ENCODE assay signal across 25 cellular contexts in genomic region chr19:48549380-48549779, GRCh38. TPM values are rescaled to one million over a fixed set of nuclear protein-coding genes. Genes with fewer than 3 reads are reported as not detected.
DNase-seq lines count a peak whose midpoint lies in the region; FAIRE-seq and TF ChIP-seq lines count a peak whose summit lies in the region.
"Had no signal": no experiment of that assay in that cellular context is flagged by ENCODE, and none has a peak within 500 bp of the region (broad histone marks: within the 10 kb centered on the region; RNA-seq: fewer than 3 reads in every experiment).

No MANE protein-coding gene starts in this region.

- no peak overlapping the region for H2BK120ac ChIP-seq in H1 (replicated peaks; ENCODE audit: low read depth, low read length)
- H2BK120ac ChIP-seq in trophoblast cell (ENCODE audit: insufficient read depth, low read length, poor library complexity) = no peak overlapping the region

- no peak overlapping the region for H2BK12ac ChIP-seq in H1 (ENCODE audit: low read depth, low read length)
- peak overlapping the region; percentile 8 for H2BK12ac ChIP-seq in trophoblast cell (ENCODE audit: low read length)

- FAIRE-seq in H1 (lab: Jason Lieb, UNC) = no peak
- FAIRE-seq: GM12892, H54 had no signal

- H3K79me1 ChIP-seq in H1 (ENCODE audit: low read depth, low read length) (no peaks in the 10 kb centered on the region), trophoblast cell (ENCODE audit: low read length) (peaks cover 24% of the 10 kb centered on the region)

- H2BK15ac ChIP-seq in H1 (ENCODE audit: low read length) = no peak overlapping the region

- H3K23ac ChIP-seq in H1 (ENCODE audit: insufficient read length) = no peak overlapping the region
- H3K23ac ChIP-seq in trophoblast cell (ENCODE audit: low read length) = no peak overlapping the region

- H3K14ac ChIP-seq in H1 (ENCODE audit: insufficient read length) (no peak overlapping the region), trophoblast cell (ENCODE audit: low read length) (no peak overlapping the region)

- H4K12ac ChIP-seq in trophoblast cell (ENCODE audit: low read depth, low read length) = no peak overlapping the region

- H2AK5ac ChIP-seq in H1 (ENCODE audit: low read depth, low read length) (no peak overlapping the region), trophoblast cell (ENCODE audit: low read length) (no peak overlapping the region)

- H3K9me3 ChIP-seq in HEK293 (ENCODE audit: control insufficient read depth, insufficient read depth, low read depth, low read length) (no peaks in the 10 kb centered on the region), H1 (ENCODE audit: insufficient read depth in 2 of 2, low read depth in 1 of 2, low read length in 1 of 2) (no peaks in the 10 kb centered on the region), trophoblast cell (ENCODE audit: insufficient read depth, low read depth, low read length) (no peaks in the 10 kb centered on the region)
- H3K9me3 ChIP-seq: BE2C; BLaER1 treated with 17β-estradiol and CSF1 and Interleukin-3, amounts not matched to agents 10 nM and 100 nM; HAP-1 had no signal

- no peak overlapping the region for H2BK5ac ChIP-seq in H1 (ENCODE audit: low read depth, low read length)
- H2BK5ac ChIP-seq in trophoblast cell (ENCODE audit: low read depth, low read length, poor library complexity) = no peak overlapping the region

- H3K9ac ChIP-seq in H1 (replicated peaks in 1 of 4; ENCODE audit: extremely low read depth in 1 of 4, low read depth in 3 of 4, low read length in 3 of 4) (no peak overlapping the region), trophoblast cell (ENCODE audit: low read length) (no peak overlapping the region)
- H3K9ac ChIP-seq: BLaER1 treated with 17β-estradiol and CSF1 and Interleukin-3, amounts not matched to agents 10 nM and 100 nM; GM23248 had no signal

- DNase-seq in COLO829 (ENCODE audit: low spot score) = peak; percentile 91
- DNase-seq in H1 (ENCODE audit: low read depth in 1 of 2, low spot score in 2 of 2) = no peak
- DNase-seq in trophoblast cell = no peak
- no peak for DNase-seq in H4 (ENCODE audit: low spot score)
- DNase-seq in NCI-H2107 (lab: John Stamatoyannopoulos, UW) = no peak
- no peak for DNase-seq in NCI-H748 (lab: John Stamatoyannopoulos, UW; ENCODE audit: unreplicated experiment)
- DNase-seq: BE2C; Calu3; CD4-positive, alpha-beta T cell; CD8-positive, alpha-beta memory T cell; COR-L47; DMS53; DMS79 treated with DMSO at 0.1 percent for 48 hours; GF-D8; GM23248 had no signal

- no peak for TF ChIP-seq EP300 in H1 (IDR thresholded peaks at IDR 0.05; ENCODE audit: borderline replicate concordance in 1 of 2, low read depth in 2 of 2, low read length in 2 of 2)

- TF ChIP-seq CTCF in HEK293 (tag by site-specific recombination; IDR thresholded peaks at IDR 0.05) (no peak), H1 (IDR thresholded peaks at IDR 0.05; ENCODE audit: control extremely low read depth in 1 of 3, insufficient read depth in 1 of 3, low read depth in 1 of 3, low read length in 3 of 3) (no peak)

- H4K8ac ChIP-seq in H1 (ENCODE audit: extremely low read depth, insufficient read depth, low read length) (no peak overlapping the region; the same call in 1 of the 2 replicates), trophoblast cell (ENCODE audit: low read depth, low read length) (no peak overlapping the region)

- H3K4me3 ChIP-seq in HEK293 (ENCODE audit: low read depth, low read length) (no peak overlapping the region), H1 (ENCODE audit: extremely low read depth in 1 of 4, insufficient read depth in 2 of 4, low read depth in 3 of 4, low read length in 4 of 4) (no peak overlapping the region), trophoblast cell (ENCODE audit: low read depth, low read length) (no peak overlapping the region)
- H3K4me3 ChIP-seq: BLaER1 treated with 17β-estradiol and CSF1 and Interleukin-3, amounts not matched to agents 10 nM and 100 nM; GM23248; HAP-1 had no signal

- no peaks in the 10 kb centered on the region for H3K36me3 ChIP-seq in HEK293 (ENCODE audit: control insufficient read depth in 2 of 2, insufficient read depth in 1 of 2, low read length in 2 of 2)
- no peaks in the 10 kb centered on the region for H3K36me3 ChIP-seq in H1 (ENCODE audit: control insufficient read depth in 2 of 4, insufficient read depth in 4 of 4, low read length in 3 of 4)
- H3K36me3 ChIP-seq in trophoblast cell (ENCODE audit: control insufficient read depth in 1 of 2, insufficient read depth in 2 of 2, low read length in 2 of 2) = no peaks in the 10 kb centered on the region
- H3K36me3 ChIP-seq: BE2C; BLaER1 treated with 17β-estradiol and CSF1 and Interleukin-3, amounts not matched to agents 10 nM and 100 nM; HAP-1 had no signal

- H2AFZ ChIP-seq in H1 (ENCODE audit: low read length) = no peak overlapping the region
- H2AFZ ChIP-seq in trophoblast cell (ENCODE audit: insufficient read depth, low read length, poor library complexity) = no peak overlapping the region
- H2AFZ ChIP-seq: GM23248 had no signal

- no peak overlapping the region for H4K5ac ChIP-seq in H1 (ENCODE audit: insufficient read length, low read depth, low read length)

- no peaks in the 10 kb centered on the region for H3K79me2 ChIP-seq in H1 (ENCODE audit: control insufficient read depth in 1 of 2, insufficient read depth in 2 of 2, low read length in 2 of 2)
- peaks cover 3% of the 10 kb centered on the region for H3K79me2 ChIP-seq in trophoblast cell (ENCODE audit: control insufficient read depth, insufficient read depth, low read length, poor library complexity)

- H4K91ac ChIP-seq in H1 (replicated peaks; ENCODE audit: insufficient read length, low read length) (no peak overlapping the region), trophoblast cell (ENCODE audit: low read depth, low read length) (no peak overlapping the region)

- WGBS in H1 (ENCODE audit: extremely low coverage in 1 of 2, insufficient coverage in 1 of 2, insufficient read length in 1 of 2, insufficient replicate concordance in 2 of 2, low coverage in 1 of 2, low lambda C conversion rate in 2 of 2, missing lambda C conversion rate in 1 of 2), 2 experiments = 78% methylated on average over 5 of the region's 5 CpGs; no CpG with 5 or more reads in 1 of the 2 experiments
- no CpG with 5 or more reads among the region's 5 CpGs for WGBS in trophoblast cell (ENCODE audit: extremely low coverage, insufficient coverage, insufficient read length)

- H3K4me1 ChIP-seq in HEK293 (ENCODE audit: control insufficient read depth, insufficient read depth, low read length) = peaks cover 3% of the 10 kb centered on the region; the same call in 1 of the 2 replicates
- H3K4me1 ChIP-seq in H1 (replicated peaks in 1 of 4; ENCODE audit: control insufficient read depth in 3 of 4, insufficient read depth in 4 of 4, low read length in 3 of 4) = peaks cover 0 to 27% (median 14%) of the 10 kb centered on the region in 4 experiments; a peak in 6 of 7 replicates
- peaks cover 7 to 9% of the 10 kb centered on the region in 2 experiments for H3K4me1 ChIP-seq in trophoblast cell (ENCODE audit: control insufficient read depth in 1 of 2, insufficient read depth in 2 of 2, low read length in 2 of 2)
- H3K4me1 ChIP-seq: BE2C had no signal

- peaks cover 0 to 3% of the 10 kb centered on the region in 2 experiments for H4K20me1 ChIP-seq in H1 (replicated peaks in 1 of 2; ENCODE audit: control insufficient read depth in 1 of 2, insufficient read depth in 2 of 2, low read length in 2 of 2)
- H4K20me1 ChIP-seq: BLaER1 treated with 17β-estradiol and CSF1 and Interleukin-3, amounts not matched to agents 10 nM and 100 nM had no signal

- H3K27ac ChIP-seq in HEK293 (ENCODE audit: extremely low read depth, low read depth, low read length) (no peak overlapping the region), H1 (ENCODE audit: low read depth, low read length) (no peak overlapping the region), trophoblast cell (ENCODE audit: low read depth, low read length) (no peak overlapping the region)
- H3K27ac ChIP-seq: BLaER1 treated with 17β-estradiol and CSF1 and Interleukin-3, amounts not matched to agents 10 nM and 100 nM; GM23248 had no signal

- POLR2A ChIA-PET in HEK293 (lab: Yijun Ruan, JAX) = interaction anchor here (0.5 kb wide), 1 partner anchor 32 kb away, joined by 3 read pairs; no protein-coding TSS in a partner anchor
- POLR2A ChIA-PET in H1 (lab: Charles Lee; ENCODE audit: partially characterized antibody) = no interaction called here

- peaks cover 8% of the 10 kb centered on the region; the same call in 1 of the 2 replicates for H3K23me2 ChIP-seq in H1 (ENCODE audit: low read depth, low read length)

- H3K27me3 ChIP-seq in H1 (replicated peaks in 1 of 4; ENCODE audit: control insufficient read depth in 3 of 4, extremely low read depth in 1 of 4, insufficient read depth in 3 of 4, low read length in 3 of 4) (no peaks in the 10 kb centered on the region; a peak in 1 of 7 replicates), trophoblast cell (ENCODE audit: insufficient read depth, low read length) (no peaks in the 10 kb centered on the region)
- H3K27me3 ChIP-seq: BLaER1 treated with 17β-estradiol and CSF1 and Interleukin-3, amounts not matched to agents 10 nM and 100 nM had no signal

- CTCF ChIA-PET in HEK293 (lab: Yijun Ruan, JAX) = no interaction called here
- CTCF ChIA-PET in H1 (lab: Charles Lee; ENCODE audit: partially characterized antibody) = no interaction called here

- no peak for TF ChIP-seq RAD21 in H1 (IDR thresholded peaks at IDR 0.05 in 1 of 2, conservative IDR thresholded peaks at IDR 0.05 in 1 of 2; ENCODE audit: low read depth in 2 of 2, low read length in 2 of 2)

- H3K18ac ChIP-seq in H1 (ENCODE audit: extremely low read depth, low read length) (peak overlapping the region; percentile 87), trophoblast cell (ENCODE audit: low read length) (no peak overlapping the region)

- no peak overlapping the region for H3K56ac ChIP-seq in H1 (replicated peaks; ENCODE audit: insufficient read length, low read depth, low read length)

- H3K4me2 ChIP-seq in H1 (ENCODE audit: insufficient read depth in 1 of 2, low read depth in 2 of 2, low read length in 2 of 2) (0 out of 4 replicates have a peak overlapping the region, but pooled peaks of 1 of the 2 experiments have one; percentile 11), trophoblast cell (ENCODE audit: low read length) (no peak overlapping the region)

- H2BK20ac ChIP-seq in H1 (ENCODE audit: low read length) = peak overlapping the region; percentile 86; the same call in 1 of the 2 replicates

- peak overlapping the region; percentile 3 for H3K4ac ChIP-seq in H1 (replicated peaks; ENCODE audit: insufficient read length, low read depth, low read length)
- no peak overlapping the region for H3K4ac ChIP-seq in trophoblast cell (ENCODE audit: low read depth, low read length)

- TF ChIP-seq POLR2A in H1 (IDR thresholded peaks at IDR 0.05; ENCODE audit: control extremely low read depth in 1 of 2, low read depth in 2 of 2, low read length in 2 of 2) = no peak

RNA-seq across cellular contexts. Expression of gene SULT2B1, which starts 2.6 kb away (rescaled TPM):
- total RNA-seq in H1 (2021; fragmentation: NEBNext Ultra II Directional; extraction: Animal tissue kit (Norgen Biotek cat#: 25700)) = 0.99 and 1.5 TPM in 2 replicates
- polyA plus RNA-seq in H1 (2011; rRNA removed) = 2.6 and 3.8 TPM in 2 replicates
- polyA plus RNA-seq in H1 (2011; cell fraction: cytosol; rRNA removed) = 2.3 TPM
- 1.2 TPM for polyA plus RNA-seq in H1 (2011; cell fraction: nucleus; rRNA removed)
- 1.0 to 2.2 TPM (median 1.6 TPM) in 4 replicates for polyA plus RNA-seq in H1 (2012, experiment 1 of 2)
- 1.00 TPM for polyA plus RNA-seq in H1 (2012, experiment 2 of 2)
- polyA plus RNA-seq in H1 (2013, experiment 1 of 2) = 1.5 TPM
- 1.4 TPM for polyA plus RNA-seq in H1 (2013, experiment 2 of 2)
- polyA minus RNA-seq in H1 (2011; rRNA and poly(A)+ RNA removed) = 0.59 TPM in 1 of 2 replicates, not detected in the other
- 1.2 TPM for polyA minus RNA-seq in H1 (2011; cell fraction: cytosol; rRNA and poly(A)+ RNA removed)
- not detected for polyA minus RNA-seq in H1 (2011; cell fraction: nucleus; rRNA and poly(A)+ RNA removed)
- 0.39 and 0.44 TPM in 2 replicates for polyA plus RNA-seq in trophoblast cell (2013)
- total RNA-seq in H4 (2014; rRNA removed; shearing (Covaris generic)) = 0.23 TPM in 1 of 2 replicates, not detected in the other
- total RNA-seq: A172; Calu3; CD4-positive, alpha-beta T cell; CD8-positive, alpha-beta memory T cell; Daoy; G401; GM23248 had no signal
- polyA plus RNA-seq: CD8-positive, alpha-beta memory T cell; GM23248 had no signal

RNA-seq across cellular contexts. Expression of gene LMTK3, which starts 37.7 kb away (rescaled TPM):
- 12.4 and 13.6 TPM in 2 replicates for total RNA-seq in H1 (2021; fragmentation: NEBNext Ultra II Directional; extraction: Animal tissue kit (Norgen Biotek cat#: 25700))
- 2.7 and 7.3 TPM in 2 replicates for polyA plus RNA-seq in H1 (2011; rRNA removed)
- 3.4 TPM for polyA plus RNA-seq in H1 (2011; cell fraction: cytosol; rRNA removed)
- polyA plus RNA-seq in H1 (2011; cell fraction: nucleus; rRNA removed) = 11.6 TPM
- polyA plus RNA-seq in H1 (2012, experiment 1 of 2) = 6.8 to 10.4 TPM (median 9.6 TPM) in 4 replicates
- polyA plus RNA-seq in H1 (2012, experiment 2 of 2) = 4.1 TPM
- polyA plus RNA-seq in H1 (2013, experiment 1 of 2) = 10.0 TPM
- polyA plus RNA-seq in H1 (2013, experiment 2 of 2) = 8.2 TPM
- polyA minus RNA-seq in H1 (2011; rRNA and poly(A)+ RNA removed) = 0.90 and 1.2 TPM in 2 replicates
- polyA minus RNA-seq in H1 (2011; cell fraction: cytosol; rRNA and poly(A)+ RNA removed) = 5.9 TPM
- polyA minus RNA-seq in H1 (2011; cell fraction: nucleus; rRNA and poly(A)+ RNA removed) = 5.9 TPM
- polyA plus RNA-seq in trophoblast cell (2013) = 14.4 and 14.6 TPM in 2 replicates
- total RNA-seq in H4 (2014; rRNA removed; shearing (Covaris generic)) = 0.43 TPM in 1 of 2 replicates, not detected in the other
- total RNA-seq: A172 had no signal
- polyA plus RNA-seq: CD14-positive monocyte; CD8-positive, alpha-beta memory T cell; GM23248 had no signal

RNA-seq across cellular contexts. Expression of gene SPACA4, which starts 57.2 kb away (rescaled TPM):
- total RNA-seq in H1 (2021; fragmentation: NEBNext Ultra II Directional; extraction: Animal tissue kit (Norgen Biotek cat#: 25700)) = not detected in 2 replicates
- polyA plus RNA-seq in H1 (2011; rRNA removed) = not detected in 2 replicates
- not detected for polyA plus RNA-seq in H1 (2011; cell fraction: cytosol; rRNA removed)
- polyA plus RNA-seq in H1 (2011; cell fraction: nucleus; rRNA removed) = not detected
- polyA plus RNA-seq in H1 (2012, experiment 1 of 2) = 0.27 to 1.1 TPM (median 0.53 TPM) in 4 replicates
- 1.5 TPM for polyA plus RNA-seq in H1 (2012, experiment 2 of 2)
- not detected for polyA plus RNA-seq in H1 (2013, experiment 1 of 2)
- not detected for polyA plus RNA-seq in H1 (2013, experiment 2 of 2)
- not detected in 2 replicates for polyA minus RNA-seq in H1 (2011; rRNA and poly(A)+ RNA removed)
- not detected for polyA minus RNA-seq in H1 (2011; cell fraction: cytosol; rRNA and poly(A)+ RNA removed)
- polyA minus RNA-seq in H1 (2011; cell fraction: nucleus; rRNA and poly(A)+ RNA removed) = not detected
- polyA plus RNA-seq in trophoblast cell (2013) = not detected in 2 replicates
- total RNA-seq in H4 (2014; rRNA removed; shearing (Covaris generic)) = not detected in 2 replicates
- total RNA-seq: A172; Calu3; CD4-positive, alpha-beta T cell; CD8-positive, alpha-beta memory T cell; Daoy; G401; GM23248 had no signal
- polyA plus RNA-seq: AG04450; CD14-positive monocyte; CD8-positive, alpha-beta memory T cell; GM23248 had no signal
